In the genomic region with DNA sequence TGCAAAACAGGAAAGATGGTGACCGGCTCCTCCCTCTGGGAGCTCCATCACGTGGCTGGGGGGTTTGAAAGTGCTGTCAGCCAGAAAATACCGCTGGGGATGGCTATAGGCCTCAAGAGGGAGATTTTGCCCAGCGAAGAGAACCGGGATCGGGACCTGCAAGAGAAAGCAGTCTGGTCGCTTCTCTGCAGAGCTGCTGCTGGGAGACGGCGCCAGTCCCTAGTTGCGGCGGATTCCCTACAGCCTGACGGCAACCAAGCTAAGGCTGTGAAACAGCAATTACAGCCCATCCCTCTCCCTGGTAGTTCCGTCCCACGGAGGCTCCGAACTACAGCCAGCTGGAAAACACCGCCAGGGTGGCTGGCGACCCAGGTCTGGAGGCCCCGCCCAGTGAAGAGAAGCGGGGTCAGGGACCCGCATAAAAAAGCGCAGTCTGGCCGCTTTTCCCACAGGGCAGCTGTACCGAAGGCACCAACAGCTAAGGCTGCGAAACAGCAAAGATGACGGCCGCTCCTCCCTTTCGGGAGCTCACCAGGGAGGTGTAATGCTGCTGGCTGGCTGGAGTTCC, we compare ENCODE assay signal across 9 cellular contexts.
DNase-seq lines count a peak whose midpoint lies in the region; ATAC-seq and TF ChIP-seq lines count a peak whose summit lies in the region.
"Had no signal": no experiment of that assay in that cellular context is flagged by ENCODE, and none has a peak within 500 bp of the region (broad histone marks: within the 10 kb centered on the region; RNA-seq: fewer than 3 reads in every experiment).

No MANE protein-coding gene starts in this region.

- no peaks in the 10 kb centered on the region for H3K4me1 Mint-ChIP-seq in glutamatergic neuron (ENCODE audit: low read depth, unreplicated experiment)
- H3K4me1 Mint-ChIP-seq in T-helper 17 cell, result no peaks in the 10 kb centered on the region

- H3K27me3 ChIP-seq in adipocyte (replicated peaks; ENCODE audit: control insufficient read depth, insufficient read depth, low read length) (no peaks in the 10 kb centered on the region), rectal smooth muscle tissue (ENCODE audit: control insufficient read depth, insufficient read depth, low read length) (no peaks in the 10 kb centered on the region)

- H3K36me3 ChIP-seq in adipocyte (ENCODE audit: control insufficient read depth, insufficient read depth, low read length, severe bottlenecking), result no peaks in the 10 kb centered on the region
- H3K36me3 ChIP-seq in rectal smooth muscle tissue (ENCODE audit: control insufficient read depth, insufficient read depth, low read length), result no peaks in the 10 kb centered on the region

- no peaks in the 10 kb centered on the region for H3K27me3 Mint-ChIP-seq in glutamatergic neuron (ENCODE audit: unreplicated experiment)
- H3K27me3 Mint-ChIP-seq in T-helper 17 cell, result peaks cover 18% of the 10 kb centered on the region

- H3K4me1 ChIP-seq in adipocyte (ENCODE audit: control insufficient read depth, insufficient read depth, low read length) (no peaks in the 10 kb centered on the region), rectal smooth muscle tissue (ENCODE audit: control insufficient read depth, insufficient read depth, low read length) (no peaks in the 10 kb centered on the region)

- H3K27ac ChIP-seq in rectal smooth muscle tissue (ENCODE audit: low read depth, low read length), result no peak overlapping the region

- H3K9me3 ChIP-seq in adipocyte (ENCODE audit: control insufficient read depth, low read length) (no peaks in the 10 kb centered on the region), T-helper 17 cell (ENCODE audit: control insufficient read depth, low read length, poor library complexity, severe bottlenecking) (no peaks in the 10 kb centered on the region)

- no peak for ATAC-seq in T-helper 17 cell

- peak overlapping the region; percentile 77 for H3K4me3 ChIP-seq in adipocyte (ENCODE audit: low read length)
- peak overlapping the region; percentile 58 for H3K4me3 ChIP-seq in rectal smooth muscle tissue (ENCODE audit: low read length)

- no peaks in the 10 kb centered on the region for H3K36me3 Mint-ChIP-seq in glutamatergic neuron (ENCODE audit: unreplicated experiment)
- no peaks in the 10 kb centered on the region for H3K36me3 Mint-ChIP-seq in T-helper 17 cell (ENCODE audit: low read depth)

- H3K4me3 Mint-ChIP-seq in glutamatergic neuron (ENCODE audit: unreplicated experiment) (peak overlapping the region; percentile 72), T-helper 17 cell (no peak overlapping the region)

- DNase-seq in DMS53 (lab: John Stamatoyannopoulos, UW) (peak; percentile 73), adipocyte (ENCODE audit: low read depth) (peak; percentile 37), glutamatergic neuron (peak; percentile 35), COLO668 (lab: John Stamatoyannopoulos, UW; ENCODE audit: unreplicated experiment) (no peak), T-helper 17 cell (no peak), COR-L47 (lab: John Stamatoyannopoulos, UW) (no peak), NCI-H2196 (lab: John Stamatoyannopoulos, UW; ENCODE audit: unreplicated experiment) (no peak)
- DNase-seq: stimulated activated CD4-positive, alpha-beta T cell treated with anti-CD3 and anti-CD28 coated beads, Interleukin-1b, Interleukin-23, amount 100 ng/mL, for 48 hours had no signal

- TF ChIP-seq CTCF in glutamatergic neuron (IDR thresholded peaks at IDR 0.05; ENCODE audit: partially characterized antibody, unreplicated experiment), result no peak

- H3K27ac Mint-ChIP-seq in glutamatergic neuron (ENCODE audit: unreplicated experiment) (peak overlapping the region; percentile 23), T-helper 17 cell (no peak overlapping the region)

- H3K9me3 Mint-ChIP-seq in glutamatergic neuron (ENCODE audit: unreplicated experiment), result no peaks in the 10 kb centered on the region

- peak overlapping the region; percentile 65 for H3K9ac ChIP-seq in adipocyte (ENCODE audit: low read length)
- H3K9ac ChIP-seq in rectal smooth muscle tissue (ENCODE audit: low read length), result no peak overlapping the region

Comparison
In these comparisons a context has a peak if more than half of its experiments do, and no peak if none do; other contexts are left out.
1. DNase-seq: peak in DMS53 (single experiment), adipocyte (single experiment) and glutamatergic neuron (single experiment); none in COLO668 (single experiment), T-helper 17 cell (0 of 3), COR-L47 (single experiment) and NCI-H2196 (single experiment).